Comparison of ENCODE assay signal across 28 cellular contexts in genomic region chr2:148967056-148967455, GRCh38.
"Had no signal": no experiment of that assay in that cellular context is flagged by ENCODE, and none has a peak within 500 bp of the region (broad histone marks: within the 10 kb centered on the region; RNA-seq: fewer than 3 reads in every experiment).

No MANE protein-coding gene starts in this region.

- H3K4me3 ChIP-seq: ascending aorta, neural progenitor cell, suprapubic skin, tibial nerve had no signal

- H3K36me3 Mint-ChIP-seq: activated naive CD4-positive, alpha-beta T cell treated with anti-CD3 and anti-CD28 coated beads, Interleukin-2, amount 10 ng/mL, durations not matched to agents 7 days and 5 days; activated naive CD8-positive, alpha-beta T cell treated with anti-CD3 and anti-CD28 coated beads, Interleukin-2, amount 10 ng/mL, durations not matched to agents 7 days and 5 days; mesothelial cell of epicardium had no signal

- H3K27ac Mint-ChIP-seq: activated CD4-positive, alpha-beta memory T cell treated with anti-CD3 and anti-CD28 coated beads for 36 hours; activated CD4-positive, alpha-beta T cell treated with anti-CD3 and anti-CD28 coated beads, Interleukin-2, amount 10 ng/mL, durations not matched to agents 24 days and 14 days; activated naive CD4-positive, alpha-beta T cell treated with anti-CD3 and anti-CD28 coated beads, Interleukin-2, amount 10 ng/mL, durations not matched to agents 7 days and 5 days; activated naive CD8-positive, alpha-beta T cell treated with anti-CD3 and anti-CD28 coated beads, Interleukin-2, amount 10 ng/mL, durations not matched to agents 7 days and 5 days; activated T-helper 1 cell treated with anti-CD3 and anti-CD28 coated beads, Interleukin-12 subunit alpha, Interleukin-12 subunit beta, Interleukin-2, Interleukin-4 antibody, amounts not matched to agents 30 ng/mL and 10 ng/mL and 1 ng/mL, durations not matched to agents 14 hours and 24 hours and 36 hours; mesothelial cell of epicardium; neural progenitor cell; T-helper 1 cell treated with Interleukin-12 subunit alpha and Interleukin-12 subunit beta and Interleukin-4 antibody, amounts not matched to agents 30 μg/mL and 1 μg/mL, for 36 hours had no signal

- ATAC-seq: left cardiac atrium, left ventricle myocardium superior, right cardiac atrium had no signal

- H3K27me3 ChIP-seq: ascending aorta, brain microvascular endothelial cell, neural progenitor cell, tibial nerve had no signal

- H3K9me3 Mint-ChIP-seq: activated CD4-positive, alpha-beta memory T cell treated with anti-CD3 and anti-CD28 coated beads for 36 hours; activated naive CD4-positive, alpha-beta T cell treated with anti-CD3 and anti-CD28 coated beads, Interleukin-2, amount 10 ng/mL, durations not matched to agents 7 days and 5 days; activated T-helper 1 cell treated with anti-CD3 and anti-CD28 coated beads, Interleukin-12 subunit alpha, Interleukin-12 subunit beta, Interleukin-2, Interleukin-4 antibody, amounts not matched to agents 30 ng/mL and 10 ng/mL and 1 ng/mL, durations not matched to agents 14 hours and 24 hours and 36 hours; mesothelial cell of epicardium; naive B cell; neural progenitor cell; T-helper 1 cell treated with Interleukin-12 subunit alpha and Interleukin-12 subunit beta and Interleukin-4 antibody, amounts not matched to agents 30 μg/mL and 1 μg/mL, for 36 hours had no signal

- H3K9me3 ChIP-seq: ascending aorta, suprapubic skin, tibial nerve had no signal

- DNase-seq: activated CD4-positive, alpha-beta memory T cell treated with anti-CD3 and anti-CD28 coated beads for 36 hours; activated CD4-positive, alpha-beta T cell treated with anti-CD3 and anti-CD28 coated beads, Interleukin-2, amount 10 ng/mL, durations not matched to agents 24 days and 14 days; activated CD4-positive, CD25-positive, alpha-beta regulatory T cell treated with anti-CD3 and anti-CD28 coated beads, Interleukin-2, amount 50 U/mL, for 72 hours; activated CD8-positive, alpha-beta memory T cell treated with anti-CD3 and anti-CD28 coated beads, Interleukin-2, amount 50 U/mL, for 4 hours; activated effector memory CD4-positive, alpha-beta T cell treated with anti-CD3 and anti-CD28 coated beads, Interleukin-2, amount 50 U/mL, for 16 hours; activated naive CD4-positive, alpha-beta T cell treated with anti-CD3 and anti-CD28 coated beads, Interleukin-2, amount 10 ng/mL, durations not matched to agents 7 days and 5 days; activated naive CD8-positive, alpha-beta T cell treated with anti-CD3 and anti-CD28 coated beads, Interleukin-2, amount 10 ng/mL, durations not matched to agents 7 days and 5 days; activated T-cell treated with anti-CD3 and anti-CD28 coated beads, Interleukin-2, amount 50 U/mL, for 1 hour; brain microvascular endothelial cell; cortex of kidney; foreskin fibroblast; left cardiac atrium; left ventricle myocardium superior; naive B cell; right cardiac atrium; stimulated activated CD4-positive, alpha-beta T cell treated with anti-CD3 and anti-CD28 coated beads, Interleukin-15, amount 100 ng/mL, for 24 hours; stimulated activated CD4-positive, alpha-beta T cell treated with anti-CD3 and anti-CD28 coated beads, Interleukin-2, amount 100 ng/mL, for 24 hours; stimulated activated naive CD4-positive, alpha-beta T cell; SW 1271; T1000; WERI-Rb-1 had no signal

- H2AFZ ChIP-seq: neural progenitor cell had no signal

- H3K4me3 Mint-ChIP-seq: activated CD4-positive, alpha-beta memory T cell treated with anti-CD3 and anti-CD28 coated beads for 36 hours; activated CD4-positive, alpha-beta T cell treated with anti-CD3 and anti-CD28 coated beads, Interleukin-2, amount 10 ng/mL, durations not matched to agents 24 days and 14 days; activated naive CD4-positive, alpha-beta T cell treated with anti-CD3 and anti-CD28 coated beads, Interleukin-2, amount 10 ng/mL, durations not matched to agents 7 days and 5 days; activated naive CD8-positive, alpha-beta T cell treated with anti-CD3 and anti-CD28 coated beads, Interleukin-2, amount 10 ng/mL, durations not matched to agents 7 days and 5 days; activated T-helper 1 cell treated with anti-CD3 and anti-CD28 coated beads, Interleukin-12 subunit alpha, Interleukin-12 subunit beta, Interleukin-2, Interleukin-4 antibody, amounts not matched to agents 30 ng/mL and 10 ng/mL and 1 ng/mL, durations not matched to agents 14 hours and 24 hours and 36 hours; mesothelial cell of epicardium; naive B cell; neural progenitor cell; T-helper 1 cell treated with Interleukin-12 subunit alpha and Interleukin-12 subunit beta and Interleukin-4 antibody, amounts not matched to agents 30 μg/mL and 1 μg/mL, for 36 hours had no signal

- H3K4me2 ChIP-seq: neural progenitor cell had no signal

- H3K36me3 ChIP-seq: ascending aorta, brain microvascular endothelial cell, neural progenitor cell, suprapubic skin, tibial nerve, WERI-Rb-1 had no signal

- H3K9ac ChIP-seq: neural progenitor cell had no signal

- H3K4me1 ChIP-seq: ascending aorta, suprapubic skin, tibial nerve had no signal

- H3K27me3 Mint-ChIP-seq: activated CD4-positive, alpha-beta memory T cell treated with anti-CD3 and anti-CD28 coated beads for 36 hours; activated CD4-positive, alpha-beta T cell treated with anti-CD3 and anti-CD28 coated beads, Interleukin-2, amount 10 ng/mL, durations not matched to agents 24 days and 14 days; activated naive CD4-positive, alpha-beta T cell treated with anti-CD3 and anti-CD28 coated beads, Interleukin-2, amount 10 ng/mL, durations not matched to agents 7 days and 5 days; activated naive CD8-positive, alpha-beta T cell treated with anti-CD3 and anti-CD28 coated beads, Interleukin-2, amount 10 ng/mL, durations not matched to agents 7 days and 5 days; naive B cell had no signal

- H3K27ac ChIP-seq: ascending aorta, brain microvascular endothelial cell, neural progenitor cell, suprapubic skin, tibial nerve, WERI-Rb-1 had no signal
